In the genomic region with DNA sequence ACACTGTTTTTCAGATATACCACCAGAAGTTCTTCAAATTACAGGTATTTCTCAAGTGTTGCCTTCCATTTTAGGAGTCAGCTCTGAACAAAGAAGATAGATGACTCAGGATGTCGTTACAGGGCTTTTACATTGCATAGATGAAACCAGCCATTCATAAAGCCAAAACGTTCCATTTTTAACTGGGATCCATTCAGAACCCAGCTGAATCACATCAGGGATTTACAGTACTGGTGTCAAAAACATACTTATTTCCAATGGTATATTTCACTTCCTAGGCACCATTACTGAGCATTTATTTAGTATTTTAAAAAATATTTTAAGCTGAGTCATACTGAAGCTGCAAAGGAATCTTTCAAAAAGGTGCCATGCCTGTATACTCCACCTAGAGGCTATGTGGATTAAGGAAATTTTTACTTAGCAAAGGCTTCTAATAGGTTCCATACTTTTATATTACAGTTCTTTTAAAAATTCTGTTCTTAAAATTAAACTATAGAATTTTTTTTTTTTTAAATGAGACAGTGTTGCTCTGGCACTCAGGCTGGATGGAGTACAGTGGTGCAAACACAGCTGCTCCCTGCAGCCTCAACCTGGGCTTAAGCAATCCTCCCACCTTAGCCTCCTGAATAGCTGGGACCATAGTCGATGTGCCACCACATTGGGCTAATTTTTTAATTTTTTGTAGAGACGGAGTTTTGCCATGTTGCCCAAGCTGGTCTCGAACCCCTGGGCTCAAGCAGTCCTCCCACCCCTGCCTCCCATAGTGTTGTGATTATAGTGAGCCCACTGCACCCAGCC, we compare ENCODE assay signal across 8 cellular contexts. TPM values are rescaled to one million over a fixed set of nuclear protein-coding genes. Genes with fewer than 3 reads are reported as not detected.
DNase-seq lines count a peak whose midpoint lies in the region; ATAC-seq and TF ChIP-seq lines count a peak whose summit lies in the region.

No MANE protein-coding gene starts in this region.

- H3K4me3 ChIP-seq in esophagus squamous epithelium = peak overlapping the region in 1 of 4 donors; percentile 16
- peak overlapping the region; percentile 93 for H3K4me3 ChIP-seq in skeletal muscle satellite cell (ENCODE audit: low read length)

- peaks cover 0 to 63% (median 11%) of the 10 kb centered on the region in 3 donors for H3K4me1 ChIP-seq in esophagus squamous epithelium
- peaks cover 11% of the 10 kb centered on the region for H3K4me1 ChIP-seq in skeletal muscle satellite cell (ENCODE audit: control insufficient read depth, insufficient read depth, low read length)

- intact Hi-C loops in esophagus squamous epithelium (cut with DNase I) = no loop called here

- DNase-seq in NCI-H146 (lab: John Stamatoyannopoulos, UW) = peak; percentile 10
- DNase-seq in NCI-H146 treated with DMSO at 0.1 percent for 48 hours (lab: John Stamatoyannopoulos, UW; ENCODE audit: unreplicated experiment) = no peak
- no peak for DNase-seq in esophagus squamous epithelium (lab: John Stamatoyannopoulos, UW)
- no peak for DNase-seq in D341Med (ENCODE audit: low spot score)

- H3K9ac ChIP-seq in skeletal muscle satellite cell (ENCODE audit: low read depth, low read length) = peak overlapping the region; percentile 95

- ATAC-seq in GM21367 (IDR thresholded peaks at IDR 0.05; ENCODE audit: unreplicated experiment) = peak; percentile 20
- ATAC-seq in SK-N-SH treated with all-trans-retinoic acid at 6 μM for 48 hours = no peak

- peak in 5 of 6 experiments; percentile 6 to 61 (median 38) for TF ChIP-seq CTCF in esophagus squamous epithelium (IDR thresholded peaks at IDR 0.05)

- peak overlapping the region; percentile 94 for H3K27ac ChIP-seq in KOPT-K1 (ENCODE audit: low read depth, low read length, poor library complexity, severe bottlenecking)
- H3K27ac ChIP-seq in esophagus squamous epithelium = peak overlapping the region in 3 of 4 donors; percentile 96 to 98 (median 97)

- 59 to 61% methylated on average over 5 of the region's 5 CpGs for WGBS in esophagus squamous epithelium, 2 donors

- peak overlapping the region; percentile 82 for H3K4me2 ChIP-seq in skeletal muscle satellite cell (ENCODE audit: low read length)

- H3K27me3 ChIP-seq in esophagus squamous epithelium (no peaks in the 10 kb centered on the region), skeletal muscle satellite cell (ENCODE audit: control insufficient read depth, insufficient read depth, low read length) (no peaks in the 10 kb centered on the region)

- peaks cover 40% of the 10 kb centered on the region for H3K36me3 ChIP-seq in KOPT-K1 (ENCODE audit: insufficient read depth, low read length)
- H3K36me3 ChIP-seq in esophagus squamous epithelium = peaks cover 0 to 26% (median 0%) of the 10 kb centered on the region in 3 donors
- peaks cover 18% of the 10 kb centered on the region for H3K36me3 ChIP-seq in skeletal muscle satellite cell (ENCODE audit: insufficient read depth, low read length)

- no peak for TF ChIP-seq POLR2A in esophagus squamous epithelium (IDR thresholded peaks at IDR 0.05)

- H3K9me3 ChIP-seq in KOPT-K1 (ENCODE audit: insufficient read depth, low read length, poor library complexity, severe bottlenecking) (no peaks in the 10 kb centered on the region), esophagus squamous epithelium (no peaks in the 10 kb centered on the region), skeletal muscle satellite cell (replicated peaks; ENCODE audit: low read length) (no peaks in the 10 kb centered on the region)

TF ChIP-seq in SK-N-SH treated with all-trans-retinoic acid at 6 μM for 48 hours, 23 proteins besides CTCF, POLR2A, EP300 and RAD21 (continues in another document):
- TF ChIP-seq, protein P1, sequence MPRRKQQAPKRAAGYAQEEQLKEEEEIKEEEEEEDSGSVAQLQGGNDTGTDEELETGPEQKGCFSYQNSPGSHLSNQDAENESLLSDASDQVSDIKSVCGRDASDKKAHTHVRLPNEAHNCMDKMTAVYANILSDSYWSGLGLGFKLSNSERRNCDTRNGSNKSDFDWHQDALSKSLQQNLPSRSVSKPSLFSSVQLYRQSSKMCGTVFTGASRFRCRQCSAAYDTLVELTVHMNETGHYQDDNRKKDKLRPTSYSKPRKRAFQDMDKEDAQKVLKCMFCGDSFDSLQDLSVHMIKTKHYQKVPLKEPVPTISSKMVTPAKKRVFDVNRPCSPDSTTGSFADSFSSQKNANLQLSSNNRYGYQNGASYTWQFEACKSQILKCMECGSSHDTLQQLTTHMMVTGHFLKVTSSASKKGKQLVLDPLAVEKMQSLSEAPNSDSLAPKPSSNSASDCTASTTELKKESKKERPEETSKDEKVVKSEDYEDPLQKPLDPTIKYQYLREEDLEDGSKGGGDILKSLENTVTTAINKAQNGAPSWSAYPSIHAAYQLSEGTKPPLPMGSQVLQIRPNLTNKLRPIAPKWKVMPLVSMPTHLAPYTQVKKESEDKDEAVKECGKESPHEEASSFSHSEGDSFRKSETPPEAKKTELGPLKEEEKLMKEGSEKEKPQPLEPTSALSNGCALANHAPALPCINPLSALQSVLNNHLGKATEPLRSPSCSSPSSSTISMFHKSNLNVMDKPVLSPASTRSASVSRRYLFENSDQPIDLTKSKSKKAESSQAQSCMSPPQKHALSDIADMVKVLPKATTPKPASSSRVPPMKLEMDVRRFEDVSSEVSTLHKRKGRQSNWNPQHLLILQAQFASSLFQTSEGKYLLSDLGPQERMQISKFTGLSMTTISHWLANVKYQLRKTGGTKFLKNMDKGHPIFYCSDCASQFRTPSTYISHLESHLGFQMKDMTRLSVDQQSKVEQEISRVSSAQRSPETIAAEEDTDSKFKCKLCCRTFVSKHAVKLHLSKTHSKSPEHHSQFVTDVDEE (CRISPR knock-in tag; IDR thresholded peaks at IDR 0.05) = no peak
- TF ChIP-seq ZNF8 (CRISPR knock-in tag; IDR thresholded peaks at IDR 0.05) = no peak
- no peak for TF ChIP-seq PPARA (CRISPR knock-in tag; IDR thresholded peaks at IDR 0.05; ENCODE audit: borderline replicate concordance)
- no peak for TF ChIP-seq ZNF565 (CRISPR knock-in tag; conservative IDR thresholded peaks at IDR 0.05; ENCODE audit: low read depth)
- no peak for TF ChIP-seq ZC3H10 (CRISPR knock-in tag; IDR thresholded peaks at IDR 0.05)
- no peak for TF ChIP-seq ISL1 (CRISPR knock-in tag; IDR thresholded peaks at IDR 0.05)
- TF ChIP-seq, protein P2, sequence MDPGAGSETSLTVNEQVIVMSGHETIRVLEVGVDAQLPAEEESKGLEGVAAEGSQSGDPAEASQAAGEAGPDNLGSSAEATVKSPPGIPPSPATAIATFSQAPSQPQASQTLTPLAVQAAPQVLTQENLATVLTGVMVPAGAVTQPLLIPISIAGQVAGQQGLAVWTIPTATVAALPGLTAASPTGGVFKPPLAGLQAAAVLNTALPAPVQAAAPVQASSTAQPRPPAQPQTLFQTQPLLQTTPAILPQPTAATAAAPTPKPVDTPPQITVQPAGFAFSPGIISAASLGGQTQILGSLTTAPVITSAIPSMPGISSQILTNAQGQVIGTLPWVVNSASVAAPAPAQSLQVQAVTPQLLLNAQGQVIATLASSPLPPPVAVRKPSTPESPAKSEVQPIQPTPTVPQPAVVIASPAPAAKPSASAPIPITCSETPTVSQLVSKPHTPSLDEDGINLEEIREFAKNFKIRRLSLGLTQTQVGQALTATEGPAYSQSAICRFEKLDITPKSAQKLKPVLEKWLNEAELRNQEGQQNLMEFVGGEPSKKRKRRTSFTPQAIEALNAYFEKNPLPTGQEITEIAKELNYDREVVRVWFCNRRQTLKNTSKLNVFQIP (CRISPR knock-in tag; IDR thresholded peaks at IDR 0.05; ENCODE audit: borderline replicate concordance, low read depth) = no peak
- TF ChIP-seq SNAI2 (CRISPR knock-in tag; IDR thresholded peaks at IDR 0.05) = no peak
- TF ChIP-seq ARNTL (CRISPR knock-in tag; IDR thresholded peaks at IDR 0.05; ENCODE audit: borderline replicate concordance, low read depth) = no peak
- TF ChIP-seq TCF4 (CRISPR knock-in tag; IDR thresholded peaks at IDR 0.05; ENCODE audit: borderline replicate concordance) = no peak
- TF ChIP-seq RARB (CRISPR knock-in tag; IDR thresholded peaks at IDR 0.05) = no peak
- TF ChIP-seq GLIS3 (CRISPR knock-in tag; IDR thresholded peaks at IDR 0.05) = no peak
- TF ChIP-seq ESRRG (CRISPR knock-in tag; IDR thresholded peaks at IDR 0.05) = no peak
- TF ChIP-seq, protein P3, sequence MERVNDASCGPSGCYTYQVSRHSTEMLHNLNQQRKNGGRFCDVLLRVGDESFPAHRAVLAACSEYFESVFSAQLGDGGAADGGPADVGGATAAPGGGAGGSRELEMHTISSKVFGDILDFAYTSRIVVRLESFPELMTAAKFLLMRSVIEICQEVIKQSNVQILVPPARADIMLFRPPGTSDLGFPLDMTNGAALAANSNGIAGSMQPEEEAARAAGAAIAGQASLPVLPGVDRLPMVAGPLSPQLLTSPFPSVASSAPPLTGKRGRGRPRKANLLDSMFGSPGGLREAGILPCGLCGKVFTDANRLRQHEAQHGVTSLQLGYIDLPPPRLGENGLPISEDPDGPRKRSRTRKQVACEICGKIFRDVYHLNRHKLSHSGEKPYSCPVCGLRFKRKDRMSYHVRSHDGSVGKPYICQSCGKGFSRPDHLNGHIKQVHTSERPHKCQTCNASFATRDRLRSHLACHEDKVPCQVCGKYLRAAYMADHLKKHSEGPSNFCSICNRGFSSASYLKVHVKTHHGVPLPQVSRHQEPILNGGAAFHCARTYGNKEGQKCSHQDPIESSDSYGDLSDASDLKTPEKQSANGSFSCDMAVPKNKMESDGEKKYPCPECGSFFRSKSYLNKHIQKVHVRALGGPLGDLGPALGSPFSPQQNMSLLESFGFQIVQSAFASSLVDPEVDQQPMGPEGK (CRISPR knock-in tag; IDR thresholded peaks at IDR 0.05; ENCODE audit: borderline replicate concordance) = no peak
- peak; percentile 66; the same call in 1 of the 2 replicates for TF ChIP-seq BACH2 (CRISPR knock-in tag; IDR thresholded peaks at IDR 0.05; ENCODE audit: borderline replicate concordance)
- TF ChIP-seq ZFP30 (CRISPR knock-in tag; IDR thresholded peaks at IDR 0.05) = 0 out of 2 replicates have a peak, but pooled peaks have one; percentile 13
- no peak for TF ChIP-seq OSR1 (CRISPR knock-in tag; IDR thresholded peaks at IDR 0.05)
- TF ChIP-seq TOX (CRISPR knock-in tag; IDR thresholded peaks at IDR 0.05; ENCODE audit: borderline replicate concordance) = no peak
- TF ChIP-seq CSDC2 (CRISPR knock-in tag; IDR thresholded peaks at IDR 0.05) = no peak

RNA-seq across cellular contexts. Expression of a gene that starts 2.6 kb away (rescaled TPM):
- total RNA-seq in esophagus squamous epithelium = 10 to 100 TPM; 10.0 to 16.5 (median 11.9) TPM
- 14.2 TPM in 2 replicates for total RNA-seq in skeletal muscle satellite cell (2012; rRNA removed)

RNA-seq across cellular contexts. Expression of a gene that starts 38.4 kb away (rescaled TPM):
- 10 to 100 TPM; 11.1 to 22.3 (median 15.1) TPM for total RNA-seq in esophagus squamous epithelium
- 8.1 and 12.9 TPM in 2 replicates for total RNA-seq in skeletal muscle satellite cell (2012; rRNA removed)
